Comparison of ENCODE assay signal across 6 cellular contexts in the genomic region with DNA sequence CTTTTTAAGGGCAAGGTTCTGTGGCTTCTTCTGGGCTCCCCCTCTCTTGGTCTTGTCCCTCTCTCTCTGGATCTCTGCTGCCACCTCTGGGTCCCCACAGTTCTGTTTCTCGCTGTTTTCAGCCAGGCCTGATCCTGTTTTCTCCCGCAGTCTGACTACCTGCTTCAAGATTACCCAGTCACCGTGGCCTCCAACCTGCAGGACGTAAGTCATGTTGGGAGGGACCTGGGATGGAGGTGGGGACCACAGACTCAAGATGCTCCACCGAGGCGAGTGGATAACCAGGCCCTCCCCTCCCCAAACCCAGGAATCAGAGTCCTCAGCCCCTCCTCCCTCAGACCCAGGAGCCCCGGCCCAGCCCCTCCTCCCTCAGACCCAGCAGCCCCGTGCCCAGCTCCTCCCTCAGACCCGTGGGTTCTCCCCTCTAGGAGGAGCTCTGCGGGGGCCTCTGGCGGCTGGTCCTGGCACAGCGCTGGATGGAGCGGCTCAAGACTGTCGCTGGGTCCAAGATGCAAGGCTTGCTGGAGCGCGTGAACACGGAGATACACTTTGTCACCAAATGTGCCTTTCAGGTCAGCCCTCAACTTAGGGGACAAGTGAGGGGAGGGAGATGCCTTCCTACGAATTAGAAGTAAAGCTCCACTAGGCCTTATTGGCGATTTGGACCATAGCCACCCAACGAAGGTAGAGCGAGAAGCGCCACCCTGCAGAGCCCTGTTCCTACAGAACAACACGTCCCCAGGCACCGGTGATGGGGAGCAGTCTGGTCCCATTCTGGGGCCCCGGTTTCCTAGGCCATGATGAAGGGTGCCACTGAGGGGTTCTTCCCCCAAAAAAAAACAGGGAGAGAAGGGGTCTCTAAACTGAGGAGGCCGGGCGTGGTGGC. TPM values are rescaled to one million over a fixed set of nuclear protein-coding genes. Genes with fewer than 3 reads are reported as not detected.
DNase-seq lines count a peak whose midpoint lies in the region; ATAC-seq and TF ChIP-seq lines count a peak whose summit lies in the region.

No MANE protein-coding gene starts in this region.

- peak; percentile 18 to 32 for ATAC-seq in CD4-positive, CD25-positive, alpha-beta regulatory T cell (ENCODE audit: low read depth in 2 of 2)
- ATAC-seq in GM21447 (IDR thresholded peaks at IDR 0.05; ENCODE audit: unreplicated experiment) (no peak), GM21576 (IDR thresholded peaks at IDR 0.05; ENCODE audit: unreplicated experiment) (no peak)

- no peaks in the 10 kb centered on the region for H3K27me3 Mint-ChIP-seq in CD4-positive, CD25-positive, alpha-beta regulatory T cell
- H3K27me3 Mint-ChIP-seq in neural progenitor cell (ENCODE audit: insufficient read depth, low read depth): peaks cover 8% of the 10 kb centered on the region

- in situ Hi-C loops in astrocyte of the cerebellum (cut with HindIII; ENCODE audit: low sequenced_read_pairs): no loop called here

- peak overlapping the region; percentile 69 for H2AFZ ChIP-seq in neural progenitor cell (replicated peaks)

- peak overlapping the region; percentile 96 to 99 (median 98) for H3K27ac Mint-ChIP-seq in CD4-positive, CD25-positive, alpha-beta regulatory T cell
- H3K27ac Mint-ChIP-seq in neural progenitor cell: peak overlapping the region; percentile 94

- peaks cover 29% of the 10 kb centered on the region for H3K36me3 ChIP-seq in CD4-positive, CD25-positive, alpha-beta regulatory T cell (ENCODE audit: control insufficient read depth, insufficient read depth, low read length)
- no peaks in the 10 kb centered on the region for H3K36me3 ChIP-seq in neural progenitor cell

- peaks cover 3 to 54% (median 15%) of the 10 kb centered on the region in 4 donors for H3K4me1 Mint-ChIP-seq in CD4-positive, CD25-positive, alpha-beta regulatory T cell
- H3K4me1 Mint-ChIP-seq in neural progenitor cell: peaks cover 8% of the 10 kb centered on the region

- H3K9me3 ChIP-seq in CD4-positive, CD25-positive, alpha-beta regulatory T cell (ENCODE audit: control insufficient read depth in 2 of 2, low read length in 2 of 2): no peaks in the 10 kb centered on the region
- no peaks in the 10 kb centered on the region for H3K9me3 ChIP-seq in neural progenitor cell (ENCODE audit: low read depth)

- DNase-seq in CD4-positive, CD25-positive, alpha-beta regulatory T cell: peak; percentile 51 to 81 (median 63)
- DNase-seq in NCI-H82 (lab: John Stamatoyannopoulos, UW): peak; percentile 92
- no peak for DNase-seq in astrocyte of the cerebellum (ENCODE audit: low read depth)
- peak; percentile 94 for DNase-seq in neural progenitor cell (ENCODE audit: low spot score)

- peak; percentile 70 for TF ChIP-seq CTCF in astrocyte of the cerebellum (IDR thresholded peaks at IDR 0.05; ENCODE audit: low read depth, low read length, missing control alignments)
- peak; percentile 69 for TF ChIP-seq CTCF in neural progenitor cell (IDR thresholded peaks at IDR 0.05)

- no peaks in the 10 kb centered on the region for H3K27me3 ChIP-seq in CD4-positive, CD25-positive, alpha-beta regulatory T cell (ENCODE audit: control insufficient read depth, insufficient read depth, low read length)
- peaks cover 14% of the 10 kb centered on the region for H3K27me3 ChIP-seq in neural progenitor cell

- H3K9me3 Mint-ChIP-seq in CD4-positive, CD25-positive, alpha-beta regulatory T cell: no peaks in the 10 kb centered on the region
- no peaks in the 10 kb centered on the region for H3K9me3 Mint-ChIP-seq in neural progenitor cell

- peak overlapping the region; percentile 36 for H3K4me2 ChIP-seq in neural progenitor cell

- peak overlapping the region; percentile 95 for H3K27ac ChIP-seq in CD4-positive, CD25-positive, alpha-beta regulatory T cell (ENCODE audit: insufficient read depth, low read length, poor library complexity, severe bottlenecking)
- no peak overlapping the region for H3K27ac ChIP-seq in neural progenitor cell

- H3K4me3 ChIP-seq in CD4-positive, CD25-positive, alpha-beta regulatory T cell (ENCODE audit: low read depth, low read length): peak overlapping the region; percentile 95
- no peak overlapping the region for H3K4me3 ChIP-seq in astrocyte of the cerebellum (ENCODE audit: low read depth, low read length)
- no peak overlapping the region for H3K4me3 ChIP-seq in neural progenitor cell

- H3K4me1 ChIP-seq in CD4-positive, CD25-positive, alpha-beta regulatory T cell (ENCODE audit: control insufficient read depth, insufficient read depth, low read length, poor library complexity, severe bottlenecking): peaks cover 69% of the 10 kb centered on the region
- H3K4me1 ChIP-seq in neural progenitor cell: peaks cover 7% of the 10 kb centered on the region

- peaks cover 30% of the 10 kb centered on the region for H3F3A ChIP-seq in neural progenitor cell (ENCODE audit: low read depth)

- no peaks in the 10 kb centered on the region for H3K79me2 ChIP-seq in neural progenitor cell (ENCODE audit: low read depth)

- H4K20me1 ChIP-seq in neural progenitor cell (ENCODE audit: low read depth): no peaks in the 10 kb centered on the region

- peak overlapping the region; percentile 93 to 98 (median 96) for H3K4me3 Mint-ChIP-seq in CD4-positive, CD25-positive, alpha-beta regulatory T cell
- H3K4me3 Mint-ChIP-seq in neural progenitor cell: peak overlapping the region; percentile 73

- H3K9ac ChIP-seq in neural progenitor cell: no peak overlapping the region

- peaks cover 13% of the 10 kb centered on the region for H3K36me3 Mint-ChIP-seq in CD4-positive, CD25-positive, alpha-beta regulatory T cell
- no peaks in the 10 kb centered on the region for H3K36me3 Mint-ChIP-seq in neural progenitor cell

RNA-seq across cellular contexts. Expression of gene FLT3LG, which starts 2.2 kb away (rescaled TPM):
- 250 TPM for total RNA-seq in CD4-positive, CD25-positive, alpha-beta regulatory T cell
- 100 to 1,000 TPM; 103 to 154 (median 112) TPM for polyA plus RNA-seq in CD4-positive, CD25-positive, alpha-beta regulatory T cell
- 0.24 and 0.96 TPM in 2 replicates for total RNA-seq in neural progenitor cell (ENCODE audit: low replicate concordance)

RNA-seq across cellular contexts. Expression of gene RPL13A, which starts 11.2 kb away (rescaled TPM):
- 3,622 TPM for total RNA-seq in CD4-positive, CD25-positive, alpha-beta regulatory T cell
- polyA plus RNA-seq in CD4-positive, CD25-positive, alpha-beta regulatory T cell: 1,000 to 10,000 TPM; 1,768 to 2,996 (median 2,546) TPM
- total RNA-seq in neural progenitor cell (ENCODE audit: low replicate concordance): 2,053 and 3,348 TPM in 2 replicates

RNA-seq across cellular contexts. Expression of gene RPS11, which starts 20.0 kb away (rescaled TPM):
- total RNA-seq in CD4-positive, CD25-positive, alpha-beta regulatory T cell: 2,000 TPM
- polyA plus RNA-seq in CD4-positive, CD25-positive, alpha-beta regulatory T cell: 1,000 to 10,000 TPM; 1,810 to 2,513 (median 2,330) TPM
- total RNA-seq in neural progenitor cell (ENCODE audit: low replicate concordance): 5,448 and 6,772 TPM in 2 replicates

RNA-seq across cellular contexts. Expression of gene ALDH16A1, which starts 23.2 kb away (rescaled TPM):
- total RNA-seq in CD4-positive, CD25-positive, alpha-beta regulatory T cell: 41.0 TPM
- polyA plus RNA-seq in CD4-positive, CD25-positive, alpha-beta regulatory T cell: 10 to 100 TPM; 32.7 to 47.1 (median 42.3) TPM
- total RNA-seq in neural progenitor cell (ENCODE audit: low replicate concordance): 14.7 and 77.6 TPM in 2 replicates

RNA-seq across cellular contexts. Expression of gene PIH1D1, which starts 24.6 kb away (rescaled TPM):
- 150 TPM for total RNA-seq in CD4-positive, CD25-positive, alpha-beta regulatory T cell
- 100 to 1,000 TPM; 109 to 144 (median 118) TPM for polyA plus RNA-seq in CD4-positive, CD25-positive, alpha-beta regulatory T cell
- 133 and 168 TPM in 2 replicates for total RNA-seq in neural progenitor cell (ENCODE audit: low replicate concordance)

Comparison
In these comparisons a context has a peak if more than half of its experiments do, and no peak if none do; other contexts are left out.
1. ATAC-seq: peak in CD4-positive, CD25-positive, alpha-beta regulatory T cell (2 of 2); none in GM21447 (single experiment) and GM21576 (single experiment).
2. RNA of gene FLT3LG, which starts 2.2 kb away (total RNA-seq): 250 TPM in CD4-positive, CD25-positive, alpha-beta regulatory T cell (single experiment); 0.24 to 0.96 TPM in neural progenitor cell; every median in the first group is over 100 times any median in the second.